ENCODE assay signal across 31 cellular contexts in the genomic region with DNA sequence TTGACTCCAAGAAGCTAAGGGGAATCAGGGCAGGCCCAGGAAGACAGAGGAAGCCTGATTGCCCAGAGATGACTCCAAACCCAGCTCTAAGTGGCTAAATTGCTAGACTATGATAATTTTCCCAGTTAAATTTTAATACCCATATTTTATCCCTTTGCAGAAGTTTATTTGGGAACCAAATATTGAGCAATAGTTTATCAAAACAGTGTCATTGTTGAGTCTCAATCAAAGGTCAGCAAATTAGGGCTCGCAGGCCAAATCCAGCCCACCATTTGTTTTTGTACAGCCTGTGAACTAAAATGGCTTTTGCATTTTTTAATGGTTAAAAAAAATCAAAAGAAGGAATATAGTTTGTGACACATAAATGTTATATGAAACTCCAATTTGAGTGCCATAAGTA.
"Had no signal": no experiment of that assay in that cellular context is flagged by ENCODE, and none has a peak within 500 bp of the region (broad histone marks: within the 10 kb centered on the region; RNA-seq: fewer than 3 reads in every experiment).

No MANE protein-coding gene starts in this region.

- FAIRE-seq: astrocyte, colon had no signal

- H3K9me3 ChIP-seq: esophagus muscularis mucosa, gastrocnemius medialis, heart left ventricle had no signal

- H3K4me1 ChIP-seq: esophagus muscularis mucosa, gastrocnemius medialis, heart left ventricle had no signal

- H3K36me3 ChIP-seq: brain microvascular endothelial cell, esophagus muscularis mucosa, gastrocnemius medialis, heart left ventricle, WERI-Rb-1 had no signal

- DNase-seq: activated B cell treated with CpG ODN at 0.5 μM for 24 hours; activated CD4-positive, alpha-beta T cell treated with anti-CD3 and anti-CD28 coated beads for 48 hours; activated CD4-positive, alpha-beta T cell treated with anti-CD3 and anti-CD28 coated beads, Interleukin-2, amount 50 U/mL, for 1 hour; activated CD4-positive, alpha-beta T cell treated with anti-CD3 and anti-CD28 coated beads, Interleukin-2, amount 50 U/mL, for 48 hours; activated CD8-positive, alpha-beta memory T cell treated with anti-CD3 and anti-CD28 coated beads for 24 hours; activated CD8-positive, alpha-beta T cell treated with anti-CD3 and anti-CD28 coated beads for 36 hours; activated effector memory CD4-positive, alpha-beta T cell treated with Interleukin-2 at 50 U/mL for 16 hours; activated gamma-delta T cell treated with Interleukin-2 at 50 U/mL for 16 hours; activated naive CD4-positive, alpha-beta T cell treated with anti-CD3 and anti-CD28 coated beads, Interleukin-2, amount 50 U/mL, for 16 hours; activated naive CD4-positive, alpha-beta T cell treated with Interleukin-2 at 50 U/mL for 16 hours; activated T-cell treated with anti-CD3 and anti-CD28 coated beads, Interleukin-2, amount 50 U/mL, for 4 hours; amniotic stem cell; anterior cingulate cortex; brain microvascular endothelial cell; caudate nucleus; cortex of kidney; dermis blood vessel endothelial cell; effector CD4-positive, alpha-beta T cell; effector memory CD8-positive, alpha-beta T cell; erythroblast; foreskin keratinocyte; gastrocnemius medialis; glutamatergic neuron; heart left ventricle; T1000; WERI-Rb-1 had no signal

- H3K4me3 ChIP-seq: esophagus muscularis mucosa, gastrocnemius medialis, heart left ventricle had no signal

- ATAC-seq: activated CD4-positive, CD25-positive, alpha-beta regulatory T cell treated with anti-CD3 and anti-CD28 coated beads, Interleukin-2, amount 50 U/mL, for 24 hours; activated CD8-positive, alpha-beta T cell treated with anti-CD3 and anti-CD28 coated beads for 36 hours; activated T-cell treated with anti-CD3 and anti-CD28 coated beads, Interleukin-2, amount 50 U/mL, for 4 hours; activated T-helper 17 cell treated with anti-CD3 and anti-CD28 coated beads, Interleukin-2, amount 50 U/mL, for 72 hours; effector memory CD8-positive, alpha-beta T cell; foreskin keratinocyte; gastrocnemius medialis; heart left ventricle had no signal

- H3K27me3 ChIP-seq: brain microvascular endothelial cell, esophagus muscularis mucosa, foreskin keratinocyte, gastrocnemius medialis, heart left ventricle had no signal

- H3K27ac ChIP-seq: brain microvascular endothelial cell, esophagus muscularis mucosa, foreskin keratinocyte, gastrocnemius medialis, heart left ventricle, WERI-Rb-1 had no signal
